ENCODE assay signal across 13 cellular contexts in genomic region chr5:40150896-40151295, GRCh38.
"Had no signal": no experiment of that assay in that cellular context is flagged by ENCODE, and none has a peak within 500 bp of the region (broad histone marks: within the 10 kb centered on the region; RNA-seq: fewer than 3 reads in every experiment).

No MANE protein-coding gene starts in this region.

- H3K36me3 ChIP-seq: pancreas, stomach, thoracic aorta had no signal

- H3K4me1 ChIP-seq: pancreas, stomach had no signal

- H3K9me3 ChIP-seq: pancreas, stomach, thoracic aorta had no signal

- H3K4me3 ChIP-seq: coronary artery, lung, pancreas, stomach, thoracic aorta had no signal

- ATAC-seq: activated CD8-positive, alpha-beta T cell treated with anti-CD3 and anti-CD28 coated beads, Interleukin-2, amount 10 ng/mL, durations not matched to agents 7 days and 5 days; pancreas had no signal

- H3K27ac Mint-ChIP-seq: activated CD8-positive, alpha-beta T cell treated with anti-CD3 and anti-CD28 coated beads, Interleukin-2, amount 10 ng/mL, durations not matched to agents 7 days and 5 days; T-helper 2 cell treated with Interferon-gamma antibody and Interleukin-4, amounts not matched to agents 5 μg/mL and 100 μg/mL, for 36 hours had no signal

- H3K4me3 Mint-ChIP-seq: activated CD8-positive, alpha-beta T cell treated with anti-CD3 and anti-CD28 coated beads, Interleukin-2, amount 10 ng/mL, durations not matched to agents 7 days and 5 days; T-helper 2 cell treated with Interferon-gamma antibody and Interleukin-4, amounts not matched to agents 5 μg/mL and 100 μg/mL, for 36 hours had no signal

- FAIRE-seq: pancreas had no signal

- H3K27me3 ChIP-seq: pancreas, stomach had no signal

- H3K27ac ChIP-seq: coronary artery, pancreas, stomach, thoracic aorta, VCaP had no signal

- DNase-seq: activated CD4-positive, alpha-beta T cell treated with anti-CD3 and anti-CD28 coated beads for 4 hours; activated CD8-positive, alpha-beta T cell treated with anti-CD3 and anti-CD28 coated beads, Interleukin-2, amount 10 ng/mL, durations not matched to agents 7 days and 5 days; activated naive CD4-positive, alpha-beta T cell treated with anti-CD3 and anti-CD28 coated beads, Interleukin-2, amount 50 U/mL, for 16 hours; effector CD8-positive, alpha-beta T cell; hippocampal formation; pancreas; stimulated activated CD4-positive, alpha-beta T cell treated with anti-CD3 and anti-CD28 coated beads, Interleukin-4, amount 100 ng/mL, for 4 hours; stomach had no signal
